In genomic region chr11:121282376-121282775, GRCh38 we compare ENCODE assay signal across 17 cellular contexts. TPM values are rescaled to one million over a fixed set of nuclear protein-coding genes. Genes with fewer than 3 reads are reported as not detected.
DNase-seq lines count a peak whose midpoint lies in the region; ATAC-seq, FAIRE-seq and TF ChIP-seq lines count a peak whose summit lies in the region.
"Had no signal": no experiment of that assay in that cellular context is flagged by ENCODE, and none has a peak within 500 bp of the region (broad histone marks: within the 10 kb centered on the region; RNA-seq: fewer than 3 reads in every experiment).

No MANE protein-coding gene starts in this region.

- H3K27me3 ChIP-seq in foreskin keratinocyte (peaks cover 11% of the 10 kb centered on the region), colonic mucosa (no peaks in the 10 kb centered on the region)
- H3K27me3 ChIP-seq: BLaER1 treated with 17β-estradiol and CSF1 and Interleukin-3, amounts not matched to agents 10 nM and 100 nM had no signal

- H3K27ac ChIP-seq in C4-2B (no peak overlapping the region), foreskin keratinocyte (no peak overlapping the region), colonic mucosa (no peak overlapping the region)
- H3K27ac ChIP-seq: BLaER1 treated with 17β-estradiol and CSF1 and Interleukin-3, amounts not matched to agents 10 nM and 100 nM; GM23248 had no signal

- H3K36me3 ChIP-seq in colonic mucosa = no peaks in the 10 kb centered on the region
- H3K36me3 ChIP-seq: BLaER1 treated with 17β-estradiol and CSF1 and Interleukin-3, amounts not matched to agents 10 nM and 100 nM had no signal

- no peaks in the 10 kb centered on the region for H3K9me3 ChIP-seq in colonic mucosa

- DNase-seq in GM19239 (ENCODE audit: insufficient read length, low spot score) (no peak), RPMI7951 (ENCODE audit: low read depth) (peak; percentile 5), foreskin keratinocyte (peak in 1 of 2 donors; percentile 36), colonic mucosa (no peak), NCI-H128 (lab: John Stamatoyannopoulos, UW; ENCODE audit: unreplicated experiment) (no peak)
- DNase-seq: GM23248, KG1, NCI-H1105 treated with DMSO at 0.1 percent for 48 hours, NCI-H2029, NCI-H2171 treated with DMSO at 0.1 percent for 48 hours, NCI-H510A treated with DMSO at 0.1 percent for 48 hours had no signal

- TF ChIP-seq CTCF in C4-2B (conservative IDR thresholded peaks at IDR 0.05) = peak; percentile 26; the same call in 1 of the 2 replicates
- TF ChIP-seq CTCF in foreskin keratinocyte (conservative IDR thresholded peaks at IDR 0.05) = peak; percentile 34
- TF ChIP-seq CTCF in colonic mucosa (IDR thresholded peaks at IDR 0.05) = no peak

- no peak overlapping the region for H3K9ac ChIP-seq in colonic mucosa (ENCODE audit: low read depth in 2 of 2, low read length in 2 of 2)
- H3K9ac ChIP-seq: BLaER1 treated with 17β-estradiol and CSF1 and Interleukin-3, amounts not matched to agents 10 nM and 100 nM; GM23248 had no signal

- intact Hi-C loops in colonic mucosa (cut with DNase I) = no loop called here

- H3K4me1 ChIP-seq in foreskin keratinocyte (no peaks in the 10 kb centered on the region), colonic mucosa (no peaks in the 10 kb centered on the region)
- H3K4me1 ChIP-seq: BLaER1 treated with 17β-estradiol and CSF1 and Interleukin-3, amounts not matched to agents 10 nM and 100 nM had no signal

- H3K4me3 ChIP-seq in colonic mucosa = no peak overlapping the region
- H3K4me3 ChIP-seq: BLaER1 treated with 17β-estradiol and CSF1 and Interleukin-3, amounts not matched to agents 10 nM and 100 nM; GM23248 had no signal

- peak; percentile 55 for FAIRE-seq in GM19239 (lab: Jason Lieb, UNC)
- FAIRE-seq: G401.6, GM12891 had no signal

- ATAC-seq in foreskin keratinocyte (no peak), GM21786 (IDR thresholded peaks at IDR 0.05; ENCODE audit: unreplicated experiment) (no peak)
- ATAC-seq: SK-N-SH treated with all-trans-retinoic acid at 6 μM for 48 hours had no signal

RNA-seq across cellular contexts. Expression of gene SC5D, which starts 10.2 kb away (rescaled TPM):
- total RNA-seq in RPMI7951 (2014; rRNA removed; shearing (Covaris generic)) = 25.8 and 36.3 TPM in 2 replicates
- total RNA-seq in foreskin keratinocyte = 77.0 and 89.2 TPM in 2 replicates
- 38.7 and 53.9 TPM in 2 replicates for polyA plus RNA-seq in foreskin keratinocyte
- total RNA-seq in colonic mucosa = 10 to 100 TPM; 24.4 to 79.6 TPM
